ENCODE assay signal across 18 cellular contexts in the genomic region with DNA sequence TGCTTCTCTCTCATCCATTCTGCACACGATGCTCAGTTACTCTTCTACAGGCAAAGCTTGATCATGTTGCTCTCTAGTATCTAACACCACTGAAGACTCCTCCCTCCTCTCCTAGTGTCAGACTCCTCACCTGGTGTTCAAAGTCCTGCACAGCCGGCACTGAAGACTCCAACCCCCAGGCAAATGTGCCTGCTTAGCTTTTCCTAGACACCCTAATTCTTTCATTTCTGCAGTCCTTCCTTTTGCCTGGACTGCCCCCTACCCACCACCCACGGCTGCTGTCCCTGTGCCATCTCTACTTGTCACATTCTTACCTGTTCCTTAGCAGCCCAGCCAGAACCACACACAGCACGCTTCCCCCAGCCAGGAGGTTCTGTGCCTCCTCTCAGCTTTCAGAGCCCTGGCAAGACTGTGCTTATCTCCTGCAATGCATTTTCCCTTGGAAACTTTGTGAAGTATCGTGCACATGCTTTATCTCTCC. TPM values are rescaled to one million over a fixed set of nuclear protein-coding genes. Genes with fewer than 3 reads are reported as not detected.
A peak's percentile ranks its signal among the peaks of the same experiment; 100 is the strongest.
DNase-seq lines count a peak whose midpoint lies in the region; ATAC-seq and TF ChIP-seq lines count a peak whose summit lies in the region.
"Had no signal": no experiment of that assay in that cellular context is flagged by ENCODE, and none has a peak within 500 bp of the region (broad histone marks: within the 10 kb centered on the region; RNA-seq: fewer than 3 reads in every experiment).

No MANE protein-coding gene starts in this region.

- DNase-seq in breast epithelium (ENCODE audit: low spot score in 2 of 2) (no peak), mammary epithelial cell (no peak), esophagus squamous epithelium (lab: John Stamatoyannopoulos, UW) (no peak), mucosa of descending colon (no peak), upper lobe of right lung (no peak), uterus (no peak), DMS79 treated with DMSO at 0.1 percent for 48 hours (lab: John Stamatoyannopoulos, UW) (no peak)
- no peak for DNase-seq in activated naive CD8-positive, alpha-beta T cell treated with anti-CD3 and anti-CD28 coated beads for 36 hours
- DNase-seq: 8988T; activated CD4-positive, alpha-beta T cell treated with anti-CD3 and anti-CD28 coated beads for 1 hour; activated gamma-delta T cell; dermis blood vessel endothelial cell; NCI-H187 treated with DMSO at 0.1 percent for 48 hours; NCI-H524; ovary had no signal

- H3K27ac ChIP-seq in breast epithelium (peak overlapping the region; percentile 84 to 89), mammary epithelial cell (ENCODE audit: insufficient read depth, low read depth, low read length) (no peak overlapping the region), esophagus squamous epithelium (peak overlapping the region; percentile 70 to 88 (median 84)), upper lobe of right lung (no peak overlapping the region), uterus (no peak overlapping the region)
- H3K27ac ChIP-seq: ovary had no signal

- no peaks in the 10 kb centered on the region for H3K79me2 ChIP-seq in mammary epithelial cell (ENCODE audit: insufficient read depth, low read length)

- CTCF ChIA-PET in mammary epithelial cell (lab: Charles Lee; ENCODE audit: low non-redundant PET): no interaction called here

- H3K27me3 Mint-ChIP-seq in activated naive CD8-positive, alpha-beta T cell treated with anti-CD3 and anti-CD28 coated beads for 36 hours: no peaks in the 10 kb centered on the region

- peaks cover 9 to 12% of the 10 kb centered on the region in 2 donors for H3K4me1 ChIP-seq in breast epithelium
- H3K4me1 ChIP-seq in mammary epithelial cell (ENCODE audit: insufficient read depth, low read length): no peaks in the 10 kb centered on the region
- H3K4me1 ChIP-seq in esophagus squamous epithelium: peaks cover 11 to 79% (median 40%) of the 10 kb centered on the region in 3 donors
- peaks cover 24% of the 10 kb centered on the region for H3K4me1 ChIP-seq in mucosa of descending colon (ENCODE audit: low read depth)
- no peaks in the 10 kb centered on the region for H3K4me1 ChIP-seq in upper lobe of right lung
- peaks cover 0 to 5% of the 10 kb centered on the region in 2 donors for H3K4me1 ChIP-seq in uterus

- H3K9ac ChIP-seq in mammary epithelial cell (ENCODE audit: insufficient read depth, low read length): no peak overlapping the region

- no peaks in the 10 kb centered on the region for H3K36me3 Mint-ChIP-seq in activated naive CD8-positive, alpha-beta T cell treated with anti-CD3 and anti-CD28 coated beads for 36 hours

- no TSS peak for BruUV-seq in mammary epithelial cell (replicated peaks; lab: Mats Ljungman, UMichigan)

- intact Hi-C loops in breast epithelium (cut with DNase I; ENCODE audit: low total_unique reads) (no loop called here), mammary epithelial cell (cut with micrococcal nuclease) (no loop called here), esophagus squamous epithelium (cut with DNase I) (no loop called here), mucosa of descending colon (cut with DNase I, micrococcal nuclease) (loop anchor here in 1 of 2 donors (5.0 kb wide), 1 partner anchor 44 kb away; no protein-coding TSS in a partner anchor), upper lobe of right lung (cut with DNase I) (no loop called here), uterus (cut with DNase I; ENCODE audit: low total_unique reads) (no loop called here)

- H3K4me1 Mint-ChIP-seq in activated naive CD8-positive, alpha-beta T cell treated with anti-CD3 and anti-CD28 coated beads for 36 hours: peaks cover 5% of the 10 kb centered on the region

- H3K4me3 Mint-ChIP-seq in activated naive CD8-positive, alpha-beta T cell treated with anti-CD3 and anti-CD28 coated beads for 36 hours: no peak overlapping the region

- TF ChIP-seq CTCF in breast epithelium (IDR thresholded peaks at IDR 0.05): no peak
- no peak for TF ChIP-seq CTCF in mammary epithelial cell (conservative IDR thresholded peaks at IDR 0.05 in 1 of 2, IDR thresholded peaks at IDR 0.05 in 1 of 2; ENCODE audit: extremely low read depth in 1 of 2, insufficient read depth in 1 of 2, low read depth in 1 of 2, low read length in 2 of 2)
- no peak for TF ChIP-seq CTCF in esophagus squamous epithelium (IDR thresholded peaks at IDR 0.05)
- no peak for TF ChIP-seq CTCF in mucosa of descending colon (IDR thresholded peaks at IDR 0.05)
- no peak for TF ChIP-seq CTCF in upper lobe of right lung (IDR thresholded peaks at IDR 0.05)
- no peak for TF ChIP-seq CTCF in uterus (IDR thresholded peaks at IDR 0.05)

- ATAC-seq in mucosa of descending colon (peak; percentile 33), upper lobe of right lung (peak; percentile 13)

- in situ Hi-C loops in mammary epithelial cell (cut with MboI; ENCODE audit: low sequenced_read_pairs in 2 of 2): no loop called here

- TF ChIP-seq POLR2A in breast epithelium (IDR thresholded peaks at IDR 0.05): no peak
- no peak for TF ChIP-seq POLR2A in esophagus squamous epithelium (IDR thresholded peaks at IDR 0.05)
- TF ChIP-seq POLR2A in uterus (IDR thresholded peaks at IDR 0.05): no peak

- no peaks in the 10 kb centered on the region for H3K36me3 ChIP-seq in breast epithelium
- no peaks in the 10 kb centered on the region for H3K36me3 ChIP-seq in mammary epithelial cell (ENCODE audit: insufficient read depth, low read length)
- H3K36me3 ChIP-seq in esophagus squamous epithelium: no peaks in the 10 kb centered on the region
- no peaks in the 10 kb centered on the region for H3K36me3 ChIP-seq in mucosa of descending colon (ENCODE audit: low read depth)
- no peaks in the 10 kb centered on the region for H3K36me3 ChIP-seq in upper lobe of right lung
- H3K36me3 ChIP-seq in uterus: no peaks in the 10 kb centered on the region
- H3K36me3 ChIP-seq: ovary had no signal

- H4K20me1 ChIP-seq in mammary epithelial cell (ENCODE audit: insufficient read depth, low read length): no peaks in the 10 kb centered on the region

- WGBS in mammary epithelial cell (ENCODE audit: low coverage, missing lambda C conversion rate): 8% methylated on average over 5 of the region's 5 CpGs
- 27 to 37% methylated on average over 5 of the region's 5 CpGs for WGBS in esophagus squamous epithelium, 2 donors

- H3K4me3 ChIP-seq in breast epithelium (peak overlapping the region in 1 of 3 donors; percentile 47), mammary epithelial cell (replicated peaks in 1 of 3; ENCODE audit: insufficient read depth in 1 of 3, low read depth in 2 of 3, low read length in 3 of 3) (no peak overlapping the region), esophagus squamous epithelium (peak overlapping the region in 2 of 4 donors; percentile 12 to 14), mucosa of descending colon (no peak overlapping the region), upper lobe of right lung (no peak overlapping the region), uterus (no peak overlapping the region)
- H3K4me3 ChIP-seq: ovary had no signal

- no peak overlapping the region for H3K4me2 ChIP-seq in mammary epithelial cell (ENCODE audit: insufficient read depth, low read depth, low read length)

- H2AFZ ChIP-seq in mammary epithelial cell (ENCODE audit: low read depth, low read length): no peak overlapping the region

- H3K27me3 ChIP-seq in breast epithelium: no peaks in the 10 kb centered on the region
- H3K27me3 ChIP-seq in mammary epithelial cell (ENCODE audit: insufficient read depth, low read length): no peaks in the 10 kb centered on the region
- H3K27me3 ChIP-seq in esophagus squamous epithelium: no peaks in the 10 kb centered on the region
- no peaks in the 10 kb centered on the region for H3K27me3 ChIP-seq in upper lobe of right lung
- H3K27me3 ChIP-seq in uterus: no peaks in the 10 kb centered on the region
- H3K27me3 ChIP-seq: ovary had no signal

- dilution Hi-C loops in mammary epithelial cell (cut with HindIII; ENCODE audit: low sequenced_read_pairs): loop anchor here (5.0 kb wide), 1 partner anchor 74 kb away; no protein-coding TSS in a partner anchor

- H3K9me3 ChIP-seq in breast epithelium (no peaks in the 10 kb centered on the region), mammary epithelial cell (replicated peaks; ENCODE audit: insufficient read depth, low read length) (peaks cover 25% of the 10 kb centered on the region), esophagus squamous epithelium (no peaks in the 10 kb centered on the region), mucosa of descending colon (no peaks in the 10 kb centered on the region), upper lobe of right lung (no peaks in the 10 kb centered on the region), uterus (no peaks in the 10 kb centered on the region)
- H3K9me3 ChIP-seq: ovary had no signal

- H3K9me3 Mint-ChIP-seq in activated naive CD8-positive, alpha-beta T cell treated with anti-CD3 and anti-CD28 coated beads for 36 hours: no peaks in the 10 kb centered on the region

- no peak overlapping the region for H3K27ac Mint-ChIP-seq in activated naive CD8-positive, alpha-beta T cell treated with anti-CD3 and anti-CD28 coated beads for 36 hours

RNA-seq across cellular contexts. Expression of a gene that starts 6.0 kb away (rescaled TPM):
- total RNA-seq in breast epithelium: under 1 TPM in 1 of 3 donors, not detected in 2; 0.66 TPM
- total RNA-seq in mammary epithelial cell: not detected
- polyA plus RNA-seq in mammary epithelial cell: not detected
- not detected for polyA minus RNA-seq in mammary epithelial cell
- total RNA-seq in esophagus squamous epithelium: 1 to 10 TPM in 2 of 4 donors, under 1 TPM in 2; 0.42 to 4.8 (median 1.0) TPM
- total RNA-seq in mucosa of descending colon: 100 to 1,000 TPM in 1 of 3 donors, 10 to 100 TPM in 2; 47.5 to 122 (median 76.5) TPM
- not detected for total RNA-seq in upper lobe of right lung
- not detected for total RNA-seq in activated naive CD8-positive, alpha-beta T cell treated with anti-CD3 and anti-CD28 coated beads for 36 hours
- total RNA-seq in uterus: not detected
- total RNA-seq: dermis blood vessel endothelial cell; H4; ovary; T-helper 2 cell treated with Interferon-gamma antibody and Interleukin-4, amounts not matched to agents 100 ng/mL and 5 ng/mL, for 36 hours had no signal
- polyA plus RNA-seq: ovary had no signal

RNA-seq across cellular contexts. Expression of a gene that starts 40.0 kb away (rescaled TPM):
- total RNA-seq in breast epithelium: under 1 TPM in 1 of 3 donors, not detected in 2; under 0.01 TPM
- total RNA-seq in mammary epithelial cell: not detected
- not detected for polyA plus RNA-seq in mammary epithelial cell
- not detected for polyA minus RNA-seq in mammary epithelial cell
- not detected for total RNA-seq in esophagus squamous epithelium
- total RNA-seq in mucosa of descending colon: 1 to 10 TPM in 2 of 3 donors, under 1 TPM in 1; 0.55 to 7.6 (median 1.1) TPM
- total RNA-seq in upper lobe of right lung: not detected
- not detected for total RNA-seq in activated naive CD8-positive, alpha-beta T cell treated with anti-CD3 and anti-CD28 coated beads for 36 hours
- under 1 TPM in 1 of 4 donors, not detected in 3; 0.97 TPM for total RNA-seq in uterus
- total RNA-seq: dermis blood vessel endothelial cell; esophagus mucosa; H4; ovary; T-helper 2 cell treated with Interferon-gamma antibody and Interleukin-4, amounts not matched to agents 100 ng/mL and 5 ng/mL, for 36 hours had no signal
- polyA plus RNA-seq: ovary had no signal

Comparison
In these comparisons a context has a peak if more than half of its experiments do, and no peak if none do; other contexts are left out.
1. H3K27ac ChIP-seq: peak in breast epithelium (2 of 2) and esophagus squamous epithelium (4 of 4); none in mammary epithelial cell (single experiment), upper lobe of right lung (single experiment) and uterus (0 of 2).
2. RNA of a gene that starts 6.0 kb away (total RNA-seq): 47.5 to 122 TPM in mucosa of descending colon; 0.42 to 4.8 TPM in esophagus squamous epithelium, 0.66 TPM in breast epithelium, not detected in mammary epithelial cell, not detected in upper lobe of right lung (single experiment), not detected in activated naive CD8-positive, alpha-beta T cell treated with anti-CD3 and anti-CD28 coated beads for 36 hours and not detected in uterus; every median in the first group is over 4 times any median in the second.